14 cellular contexts compared by ENCODE assay signal in genomic region chr2:168181825-168182224, GRCh38.
DNase-seq lines count a peak whose midpoint lies in the region; ATAC-seq, FAIRE-seq and TF ChIP-seq lines count a peak whose summit lies in the region.
"Had no signal": no experiment of that assay in that cellular context is flagged by ENCODE, and none has a peak within 500 bp of the region (broad histone marks: within the 10 kb centered on the region; RNA-seq: fewer than 3 reads in every experiment).

No MANE protein-coding gene starts in this region.

- ATAC-seq in mucosa of descending colon: peak; percentile 52
- ATAC-seq: activated CD4-positive, alpha-beta T cell treated with anti-CD3 and anti-CD28 coated beads for 36 hours had no signal

- FAIRE-seq in urothelium cell line (lab: Jason Lieb, UNC): no peak
- FAIRE-seq: G401.6 had no signal

- no peaks in the 10 kb centered on the region for H3K36me3 ChIP-seq in mucosa of descending colon (ENCODE audit: low read depth)
- H3K36me3 ChIP-seq: ascending aorta had no signal

- peak; percentile 18 for DNase-seq in NCI-H2171 treated with DMSO at 0.1 percent for 48 hours (lab: John Stamatoyannopoulos, UW)
- no peak for DNase-seq in NCI-H2171 (lab: John Stamatoyannopoulos, UW)
- peak; percentile 15 for DNase-seq in NCI-H1092 (lab: John Stamatoyannopoulos, UW)
- peak; percentile 90 for DNase-seq in NCI-H69 (lab: John Stamatoyannopoulos, UW)
- DNase-seq in mucosa of descending colon: peak in 1 of 3 donors; percentile 49
- DNase-seq in superior temporal gyrus (ENCODE audit: extremely low spot score): no peak
- no peak for DNase-seq in urothelium cell line (ENCODE audit: low spot score)
- DNase-seq in HPDE6-E6E7 (ENCODE audit: extremely low spot score): no peak
- DNase-seq: activated CD4-positive, alpha-beta T cell treated with anti-CD3 and anti-CD28 coated beads for 36 hours; activated CD8-positive, alpha-beta memory T cell treated with anti-CD3 and anti-CD28 coated beads, Interleukin-2, amount 50 U/mL, for 48 hours; CD4-positive, alpha-beta T cell; retina had no signal

- no peak overlapping the region for H3K4me3 ChIP-seq in mucosa of descending colon
- H3K4me3 ChIP-seq: ascending aorta had no signal

- intact Hi-C loops in mucosa of descending colon (cut with DNase I, micrococcal nuclease): no loop called here

- no peak for TF ChIP-seq CTCF in mucosa of descending colon (IDR thresholded peaks at IDR 0.05)

- no peaks in the 10 kb centered on the region for H3K9me3 ChIP-seq in mucosa of descending colon
- H3K9me3 ChIP-seq: ascending aorta had no signal

- H3K4me1 ChIP-seq in mucosa of descending colon (ENCODE audit: low read depth): peaks cover 27% of the 10 kb centered on the region

Comparison
In these comparisons a context has a peak if more than half of its experiments do, and no peak if none do; other contexts are left out.
1. DNase-seq: peak in NCI-H2171 treated with DMSO at 0.1 percent for 48 hours (single experiment), NCI-H1092 (single experiment) and NCI-H69 (single experiment); none in NCI-H2171 (single experiment), superior temporal gyrus (single experiment), urothelium cell line (single experiment) and HPDE6-E6E7 (single experiment).